ENCODE assay signal across 35 cellular contexts in the genomic region with DNA sequence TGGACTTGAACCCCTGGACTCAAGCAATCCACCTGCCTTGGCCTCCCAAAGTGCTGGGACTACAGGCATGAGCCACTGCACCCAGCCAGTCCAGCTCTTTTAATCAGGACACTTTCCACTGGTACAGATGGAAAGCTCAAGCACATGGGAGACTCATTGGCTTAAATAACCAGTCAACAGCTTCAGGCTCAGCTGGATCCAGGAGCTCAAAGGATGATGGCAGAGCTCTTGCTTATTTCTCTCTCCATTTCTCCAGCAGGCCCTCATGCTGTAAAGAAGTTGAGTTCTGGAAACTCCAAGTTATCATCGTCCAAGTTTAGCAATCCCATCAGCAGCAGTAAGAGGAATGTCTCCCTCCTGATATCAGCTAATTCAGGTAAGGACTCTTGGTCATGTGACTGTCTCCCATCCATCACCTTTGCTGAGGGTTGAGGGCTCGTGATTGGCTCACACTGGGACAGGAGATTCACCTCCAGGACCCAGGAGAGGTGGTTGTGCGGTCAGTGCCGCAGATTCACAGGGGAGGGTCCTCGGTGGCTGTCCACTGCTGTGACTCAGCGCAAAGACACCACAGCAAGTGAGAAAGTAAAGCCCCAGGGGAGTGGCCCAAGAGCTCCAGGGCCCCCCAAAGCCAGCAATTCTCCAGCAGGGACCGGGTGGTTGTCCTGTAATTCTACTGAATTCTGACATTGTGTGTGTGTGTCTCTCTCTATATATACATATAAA. TPM values are rescaled to one million over a fixed set of nuclear protein-coding genes. Genes with fewer than 3 reads are reported as not detected.
"Had no signal": no experiment of that assay in that cellular context is flagged by ENCODE, and none has a peak within 500 bp of the region (broad histone marks: within the 10 kb centered on the region; RNA-seq: fewer than 3 reads in every experiment).

No MANE protein-coding gene starts in this region.

- H3K4me3 Mint-ChIP-seq: activated B cell treated with CpG ODN at 0.5 μM for 24 hours; activated CD4-positive, alpha-beta memory T cell treated with anti-CD3 and anti-CD28 coated beads for 36 hours; activated naive CD8-positive, alpha-beta T cell treated with anti-CD3 and anti-CD28 coated beads for 36 hours; activated T-cell treated with anti-CD3 and anti-CD28 coated beads, Interleukin-2, amount 50 U/mL, for 4 hours; central memory CD8-positive, alpha-beta T cell had no signal

- H3K4me1 Mint-ChIP-seq: activated B cell treated with CpG ODN at 0.5 μM for 24 hours; activated naive CD8-positive, alpha-beta T cell treated with anti-CD3 and anti-CD28 coated beads for 36 hours; central memory CD8-positive, alpha-beta T cell had no signal

- H3K27ac ChIP-seq: brain microvascular endothelial cell, cardiac muscle cell, colonic mucosa, PC-9, RWPE1 had no signal

- H3K4me2 ChIP-seq: PC-9 had no signal

- H3K4me3 ChIP-seq: cardiac muscle cell, colonic mucosa, MG63, PC-9 had no signal

- H3K9me3 ChIP-seq: colonic mucosa, MG63 had no signal

- H3K27me3 Mint-ChIP-seq: activated B cell treated with CpG ODN at 0.5 μM for 24 hours; activated CD4-positive, alpha-beta memory T cell treated with anti-CD3 and anti-CD28 coated beads for 36 hours; activated naive CD8-positive, alpha-beta T cell treated with anti-CD3 and anti-CD28 coated beads for 36 hours had no signal

- H3K36me3 Mint-ChIP-seq: activated CD4-positive, alpha-beta memory T cell treated with anti-CD3 and anti-CD28 coated beads for 36 hours; activated naive CD8-positive, alpha-beta T cell treated with anti-CD3 and anti-CD28 coated beads for 36 hours had no signal

- H2AFZ ChIP-seq: PC-9 had no signal

- H3K9me3 Mint-ChIP-seq: activated B cell treated with CpG ODN at 0.5 μM for 24 hours; activated CD4-positive, alpha-beta memory T cell treated with anti-CD3 and anti-CD28 coated beads for 36 hours; activated naive CD8-positive, alpha-beta T cell treated with anti-CD3 and anti-CD28 coated beads for 36 hours; activated T-cell treated with anti-CD3 and anti-CD28 coated beads, Interleukin-2, amount 50 U/mL, for 4 hours; central memory CD8-positive, alpha-beta T cell had no signal

- H3K36me3 ChIP-seq: brain microvascular endothelial cell, cardiac muscle cell, colonic mucosa, MG63 had no signal

- H3K27ac Mint-ChIP-seq: activated B cell treated with CpG ODN at 0.5 μM for 24 hours; activated CD4-positive, alpha-beta memory T cell treated with anti-CD3 and anti-CD28 coated beads for 36 hours; activated naive CD8-positive, alpha-beta T cell treated with anti-CD3 and anti-CD28 coated beads for 36 hours had no signal

- DNase-seq: activated B cell treated with CpG ODN at 0.5 μM for 24 hours; activated CD4-positive, alpha-beta memory T cell treated with anti-CD3 and anti-CD28 coated beads for 36 hours; activated CD4-positive, alpha-beta T cell treated with anti-CD3 and anti-CD28 coated beads for 4 hours; activated CD4-positive, alpha-beta T cell treated with anti-CD3 and anti-CD28 coated beads, Interleukin-2, amount 50 U/mL, for 1 hour; activated CD4-positive, CD25-positive, alpha-beta regulatory T cell treated with anti-CD3 and anti-CD28 coated beads, Interleukin-2, amount 50 U/mL, for 72 hours; activated CD8-positive, alpha-beta memory T cell treated with anti-CD3 and anti-CD28 coated beads, Interleukin-2, amount 50 U/mL, for 4 hours; activated effector memory CD4-positive, alpha-beta T cell treated with anti-CD3 and anti-CD28 coated beads, Interleukin-2, amount 50 U/mL, for 16 hours; activated naive CD4-positive, alpha-beta T cell; activated naive CD4-positive, alpha-beta T cell treated with anti-CD3 and anti-CD28 coated beads, Interleukin-2, amount 50 U/mL, for 16 hours; activated naive CD8-positive, alpha-beta T cell treated with anti-CD3 and anti-CD28 coated beads for 36 hours; activated T-cell treated with anti-CD3 and anti-CD28 coated beads for 4 hours; activated T-cell treated with anti-CD3 and anti-CD28 coated beads, Interleukin-2, amount 50 U/mL, for 4 hours; amniotic stem cell; aorta; brain microvascular endothelial cell; colonic mucosa; Kasumi-1; MG63; NCI-H1048; NCI-H1105 treated with DMSO at 0.1 percent for 48 hours; NCI-H1436; NCI-H1694; NCI-H1930; NCI-H345; NCI-H524 treated with DMSO at 0.1 percent for 48 hours; NCI-H748 treated with DMSO at 0.1 percent for 48 hours; PC-9; SIG-M5 had no signal

- ATAC-seq: activated T-cell treated with anti-CD3 and anti-CD28 coated beads, Interleukin-2, amount 50 U/mL, for 4 hours; Right ventricle myocardium inferior had no signal

- H3K27me3 ChIP-seq: brain microvascular endothelial cell, cardiac muscle cell, colonic mucosa had no signal

- H3K4me1 ChIP-seq: colonic mucosa had no signal

RNA-seq across cellular contexts. Expression of a gene that starts 5.1 kb away (rescaled TPM):
- total RNA-seq: activated B cell treated with CpG ODN at 0.5 μM for 24 hours; activated CD4-positive, alpha-beta memory T cell treated with anti-CD3 and anti-CD28 coated beads for 36 hours; activated T-cell treated with anti-CD3 and anti-CD28 coated beads, Interleukin-2, amount 50 U/mL, for 4 hours; aorta; cardiac muscle cell; chondrocyte; colonic mucosa; NCI-H460; PC-9; Right ventricle myocardium inferior; SK-MEL-5 had no signal
- polyA plus RNA-seq: cardiac muscle cell had no signal
